Comparison of ENCODE assay signal across 27 cellular contexts in genomic region chr1:4402032-4402431, GRCh38.
"Had no signal": no experiment of that assay in that cellular context is flagged by ENCODE, and none has a peak within 500 bp of the region (broad histone marks: within the 10 kb centered on the region; RNA-seq: fewer than 3 reads in every experiment).

No MANE protein-coding gene starts in this region.

- H3K4me3 Mint-ChIP-seq: natural killer cell; nephron; neural progenitor cell; stimulated activated memory B cell treated with anti-CD40 and anti-IgM and Interleukin-4, amounts not matched to agents 10 μg/mL and 1 μg/mL and 100 μg/mL, for 72 hours; stimulated activated naive CD8-positive, alpha-beta T cell treated with anti-CD3 and anti-CD28 coated beads, Interleukin-15, amount 100 ng/mL, for 72 hours; type B pancreatic cell had no signal

- ATAC-seq: natural killer cell; psoas muscle; right cardiac atrium; sciatic nerve; stimulated activated memory B cell treated with anti-CD40 and anti-IgM and Interleukin-4, amounts not matched to agents 10 μg/mL and 1 μg/mL and 100 μg/mL, for 72 hours; stimulated activated naive CD8-positive, alpha-beta T cell treated with anti-CD3 and anti-CD28 coated beads, Interleukin-15, amount 100 ng/mL, for 72 hours; stimulated activated naive CD8-positive, alpha-beta T cell treated with anti-CD3 and anti-CD28 coated beads, Interleukin-15, Interleukin-2, amounts not matched to agents 100 U/mL and 50 U/mL, for 24 hours; upper lobe of right lung had no signal

- H3K36me3 Mint-ChIP-seq: natural killer cell; neural progenitor cell; stimulated activated memory B cell treated with anti-CD40 and anti-IgM and Interleukin-4, amounts not matched to agents 10 μg/mL and 1 μg/mL and 100 μg/mL, for 72 hours; type B pancreatic cell had no signal

- H3K27ac Mint-ChIP-seq: natural killer cell; nephron; neural progenitor cell; progenitor cell of endocrine pancreas; stimulated activated memory B cell treated with anti-CD40 and anti-IgM and Interleukin-4, amounts not matched to agents 10 μg/mL and 1 μg/mL and 100 μg/mL, for 72 hours; stimulated activated naive CD8-positive, alpha-beta T cell treated with anti-CD3 and anti-CD28 coated beads, Interleukin-15, amount 100 ng/mL, for 72 hours; type B pancreatic cell had no signal

- H3K4me1 Mint-ChIP-seq: natural killer cell; nephron; stimulated activated memory B cell treated with anti-CD40 and anti-IgM and Interleukin-4, amounts not matched to agents 10 μg/mL and 1 μg/mL and 100 μg/mL, for 72 hours; stimulated activated naive CD8-positive, alpha-beta T cell treated with anti-CD3 and anti-CD28 coated beads, Interleukin-15, amount 100 ng/mL, for 72 hours had no signal

- H3K9me3 Mint-ChIP-seq: natural killer cell; nephron; neural progenitor cell; stimulated activated memory B cell treated with anti-CD40 and anti-IgM and Interleukin-4, amounts not matched to agents 10 μg/mL and 1 μg/mL and 100 μg/mL, for 72 hours; stimulated activated naive CD8-positive, alpha-beta T cell treated with anti-CD3 and anti-CD28 coated beads, Interleukin-15, amount 100 ng/mL, for 72 hours; type B pancreatic cell had no signal

- DNase-seq: natural killer cell; occipital lobe; ovary; posterior cingulate gyrus; psoas muscle; right cardiac atrium; spleen; stimulated activated CD4-positive, alpha-beta T cell treated with anti-CD3 and anti-CD28 coated beads, Interleukin-12 subunit alpha, Interleukin-12 subunit beta, amount 100 ng/mL, for 4 hours; stimulated activated CD4-positive, alpha-beta T cell treated with anti-CD3 and anti-CD28 coated beads, Interleukin-1b, Interleukin-23, amount 100 ng/mL, for 48 hours; stimulated activated CD4-positive, alpha-beta T cell treated with anti-CD3 and anti-CD28 coated beads, Interleukin-4, amount 100 ng/mL, for 1 hour; stimulated activated CD4-positive, alpha-beta T cell treated with anti-CD3 and anti-CD28 coated beads, Interleukin-4, amount 100 ng/mL, for 4 hours; stimulated activated CD8-positive, alpha-beta memory T cell treated with anti-CD3 and anti-CD28 coated beads, Interleukin-4, amount 100 ng/mL, for 48 hours; stimulated activated naive CD4-positive, alpha-beta T cell; stimulated activated naive CD8-positive, alpha-beta T cell treated with anti-CD3 and anti-CD28 coated beads, Interleukin-15, amount 100 ng/mL, for 72 hours; stimulated activated naive CD8-positive, alpha-beta T cell treated with anti-CD3 and anti-CD28 coated beads, Interleukin-15, Interleukin-2, amounts not matched to agents 100 U/mL and 50 U/mL, for 24 hours; substantia nigra; testis; tibial artery; transverse colon; upper lobe of right lung; uterus had no signal
